In the genomic region with DNA sequence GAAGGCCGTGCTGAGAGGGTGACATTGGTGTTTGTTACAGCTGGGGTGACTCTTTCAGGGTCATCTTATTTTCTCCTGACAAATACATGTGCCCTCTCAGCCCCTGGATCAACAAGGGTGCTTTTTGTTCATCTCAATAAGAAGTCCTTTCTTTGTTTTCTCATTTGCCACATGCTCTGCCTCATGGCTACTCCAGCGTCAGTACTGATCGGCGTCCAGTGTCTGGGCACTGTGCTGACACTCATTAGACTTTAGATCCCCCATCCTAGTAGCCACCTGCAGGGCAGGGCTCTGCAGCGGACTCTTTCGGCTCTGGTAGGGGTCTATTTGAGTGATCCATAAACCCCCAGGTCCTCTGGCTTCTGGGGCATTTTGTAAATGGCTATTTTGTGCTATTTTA, we compare ENCODE assay signal across 21 cellular contexts. TPM values are rescaled to one million over a fixed set of nuclear protein-coding genes. Genes with fewer than 3 reads are reported as not detected.
A peak's percentile ranks its signal among the peaks of the same experiment; 100 is the strongest.
DNase-seq lines count a peak whose midpoint lies in the region; ATAC-seq and TF ChIP-seq lines count a peak whose summit lies in the region.
"Had no signal": no experiment of that assay in that cellular context is flagged by ENCODE, and none has a peak within 500 bp of the region (broad histone marks: within the 10 kb centered on the region; RNA-seq: fewer than 3 reads in every experiment).

No MANE protein-coding gene starts in this region.

- DNase-seq in chondrocyte (ENCODE audit: low spot score) (peak; percentile 40), globus pallidus (ENCODE audit: low spot score) (peak; percentile 19), pons (ENCODE audit: low spot score) (peak; percentile 42), C1 segment of cervical spinal cord (lab: John Stamatoyannopoulos, UW) (no peak)
- no peak for DNase-seq in effector CD4-positive, alpha-beta T cell
- DNase-seq: 8988T; ACHN; AML-193; BE2C; Calu3; CD4-positive, alpha-beta memory T cell; COR-L47; DMS53; GF-D8; GM23248; H7; HCEC 1CT had no signal

- no peak overlapping the region for H3K4me3 Mint-ChIP-seq in chondrocyte (ENCODE audit: unreplicated experiment)
- H3K4me3 Mint-ChIP-seq: CD4-positive, alpha-beta memory T cell had no signal

- H3K36me3 Mint-ChIP-seq in chondrocyte (ENCODE audit: low read depth) = peaks cover 4% of the 10 kb centered on the region

- H3K4me1 Mint-ChIP-seq in chondrocyte (ENCODE audit: low read depth) = no peaks in the 10 kb centered on the region
- H3K4me1 Mint-ChIP-seq: CD4-positive, alpha-beta memory T cell had no signal

- no peak overlapping the region for H3K27ac Mint-ChIP-seq in chondrocyte (ENCODE audit: unreplicated experiment)
- H3K27ac Mint-ChIP-seq: CD4-positive, alpha-beta memory T cell had no signal

- ATAC-seq in GM19455 (IDR thresholded peaks at IDR 0.05; ENCODE audit: unreplicated experiment) (no peak), HG02973 (IDR thresholded peaks at IDR 0.05; ENCODE audit: unreplicated experiment) (no peak)
- ATAC-seq: A549 had no signal

- H3K27me3 Mint-ChIP-seq in chondrocyte (ENCODE audit: low read depth) = peaks cover 60% of the 10 kb centered on the region

- TF ChIP-seq CTCF in chondrocyte (IDR thresholded peaks at IDR 0.05) = no peak

- H3K9me3 Mint-ChIP-seq in chondrocyte (ENCODE audit: low read depth) = peaks cover 7% of the 10 kb centered on the region

RNA-seq across cellular contexts. Expression of a gene that starts 38.4 kb away (rescaled TPM):
- not detected in 3 replicates for total RNA-seq in chondrocyte
- total RNA-seq: Calu3; CD4-positive, alpha-beta memory T cell; Daoy; GM23248 had no signal

Comparison
In these comparisons a context has a peak if more than half of its experiments do, and no peak if none do; other contexts are left out.
1. DNase-seq: peak in chondrocyte (single experiment), globus pallidus (single experiment) and pons (single experiment); none in C1 segment of cervical spinal cord (0 of 14) and effector CD4-positive, alpha-beta T cell (single experiment).